In the genomic region with DNA sequence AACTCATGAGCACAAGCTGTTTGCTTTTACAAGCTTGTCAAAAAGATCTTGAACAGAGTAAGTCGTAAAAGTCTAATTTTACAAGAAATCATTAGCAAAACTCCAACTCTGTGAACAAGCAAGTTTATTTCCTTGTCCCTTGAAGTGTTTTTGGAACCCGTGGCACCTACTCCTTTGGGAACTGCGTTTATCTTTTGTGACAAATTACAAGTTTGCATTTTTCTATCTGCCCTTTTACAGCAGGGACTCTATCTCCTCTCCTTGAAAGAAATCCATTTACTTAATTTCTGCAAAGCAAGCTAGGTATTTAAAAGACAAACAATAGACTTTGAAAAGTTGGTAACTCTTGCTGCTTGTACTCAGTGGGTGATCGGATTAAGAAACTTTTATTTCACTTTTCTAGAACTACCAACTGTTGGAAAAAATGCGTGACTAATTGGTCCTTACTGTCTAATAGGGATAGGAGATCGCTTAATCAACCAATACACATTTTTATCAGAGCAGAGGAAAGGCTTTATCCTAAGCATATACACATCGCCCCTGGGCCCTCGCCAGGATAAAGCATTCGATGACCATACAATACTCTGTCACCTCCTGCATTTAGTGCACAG, we compare ENCODE assay signal across 13 cellular contexts. TPM values are rescaled to one million over a fixed set of nuclear protein-coding genes. Genes with fewer than 3 reads are reported as not detected.
DNase-seq lines count a peak whose midpoint lies in the region; ATAC-seq and TF ChIP-seq lines count a peak whose summit lies in the region.
"Had no signal": no experiment of that assay in that cellular context is flagged by ENCODE, and none has a peak within 500 bp of the region (broad histone marks: within the 10 kb centered on the region; RNA-seq: fewer than 3 reads in every experiment).

No MANE protein-coding gene starts in this region.

- 5% methylated on average over 9 of the region's 9 CpGs for WGBS in smooth muscle cell (ENCODE audit: low lambda C conversion rate)

- no peak overlapping the region for H3K27ac Mint-ChIP-seq in CD14-positive monocyte
- H3K27ac Mint-ChIP-seq: activated T-cell treated with anti-CD3 and anti-CD28 coated beads, Interleukin-2, amount 50 U/mL, for 72 hours; natural killer cell had no signal

- no peaks in the 10 kb centered on the region for H3K36me3 Mint-ChIP-seq in CD14-positive monocyte
- H3K36me3 Mint-ChIP-seq: natural killer cell had no signal

- H3K9me3 ChIP-seq in WERI-Rb-1 (ENCODE audit: severe bottlenecking), result no peaks in the 10 kb centered on the region
- H3K9me3 ChIP-seq in iPS-18a (ENCODE audit: control insufficient read depth, low read depth, low read length), result no peaks in the 10 kb centered on the region
- no peaks in the 10 kb centered on the region for H3K9me3 ChIP-seq in smooth muscle cell (replicated peaks; ENCODE audit: low read depth)

- intact Hi-C loops in CD14-positive monocyte (cut with micrococcal nuclease), result no loop called here

- H3K27ac ChIP-seq in WERI-Rb-1 (no peak overlapping the region), iPS-18a (ENCODE audit: low read length) (no peak overlapping the region), smooth muscle cell (ENCODE audit: low read depth) (no peak overlapping the region)

- H3K79me2 ChIP-seq in smooth muscle cell (ENCODE audit: low read depth), result peaks cover 23% of the 10 kb centered on the region

- CTCF ChIA-PET in HEK293T (lab: Yijun Ruan, JAX), result no interaction called here

- no peak overlapping the region for H3K4me3 Mint-ChIP-seq in CD14-positive monocyte
- H3K4me3 Mint-ChIP-seq: activated T-cell treated with anti-CD3 and anti-CD28 coated beads, Interleukin-2, amount 50 U/mL, for 72 hours; natural killer cell had no signal

- H3K9ac ChIP-seq in iPS-18a (ENCODE audit: low read length) (no peak overlapping the region), smooth muscle cell (ENCODE audit: low read depth) (peak overlapping the region; percentile 16)

- H3K4me1 Mint-ChIP-seq in CD14-positive monocyte, result peaks cover 4% of the 10 kb centered on the region
- H3K4me1 Mint-ChIP-seq: natural killer cell had no signal

- POLR2A ChIA-PET in HEK293T (lab: Yijun Ruan, JAX), result no interaction called here

- no peaks in the 10 kb centered on the region for H4K20me1 ChIP-seq in smooth muscle cell (ENCODE audit: low read depth)

- TF ChIP-seq CTCF in WERI-Rb-1 (IDR thresholded peaks at IDR 0.05; ENCODE audit: low read depth, low read length), result no peak
- no peak for TF ChIP-seq CTCF in smooth muscle cell (IDR thresholded peaks at IDR 0.05; ENCODE audit: borderline replicate concordance, insufficient read depth, poor library complexity, severe bottlenecking)
- TF ChIP-seq CTCF in CD14-positive monocyte (IDR thresholded peaks at IDR 0.05), result no peak

- peak overlapping the region; percentile 77 for H3K4me3 ChIP-seq in WERI-Rb-1 (ENCODE audit: low read depth, low read length)
- peak overlapping the region; percentile 67 for H3K4me3 ChIP-seq in iPS-18a (ENCODE audit: low read length)
- peak overlapping the region; percentile 93 for H3K4me3 ChIP-seq in smooth muscle cell

- ATAC-seq in GM18517 (IDR thresholded peaks at IDR 0.05; ENCODE audit: unreplicated experiment), result no peak
- no peak for ATAC-seq in HG02884 (IDR thresholded peaks at IDR 0.05; ENCODE audit: unreplicated experiment)
- ATAC-seq: natural killer cell had no signal

- H3K27me3 Mint-ChIP-seq in CD14-positive monocyte (ENCODE audit: low read depth in 3 of 3), result peaks cover 34 to 51% (median 45%) of the 10 kb centered on the region in 3 donors

- peak overlapping the region; percentile 96 for H2AFZ ChIP-seq in smooth muscle cell (ENCODE audit: low read depth)

- H3K4me2 ChIP-seq in smooth muscle cell, result peak overlapping the region; percentile 99

- peaks cover 20% of the 10 kb centered on the region for H3F3A ChIP-seq in smooth muscle cell (ENCODE audit: low read depth)

- H3K4me1 ChIP-seq in iPS-18a (ENCODE audit: control insufficient read depth, low read depth, low read length), result peaks cover 24% of the 10 kb centered on the region
- peaks cover 54% of the 10 kb centered on the region for H3K4me1 ChIP-seq in smooth muscle cell (ENCODE audit: low read depth)

- H3K27me3 ChIP-seq in WERI-Rb-1 (ENCODE audit: insufficient read depth, low read depth, severe bottlenecking) (no peaks in the 10 kb centered on the region), iPS-18a (ENCODE audit: control insufficient read depth, insufficient read depth, low read length) (peaks cover 96% of the 10 kb centered on the region), smooth muscle cell (ENCODE audit: low read depth) (no peaks in the 10 kb centered on the region)

- peaks cover 0 to 3% (median 0%) of the 10 kb centered on the region in 7 donors for H3K9me3 Mint-ChIP-seq in CD14-positive monocyte
- H3K9me3 Mint-ChIP-seq: activated T-cell treated with anti-CD3 and anti-CD28 coated beads, Interleukin-2, amount 50 U/mL, for 72 hours; natural killer cell had no signal

- DNase-seq in HEK293T (ENCODE audit: extremely low spot score) (peak; percentile 20), WERI-Rb-1 (no peak), smooth muscle cell (lab: John Stamatoyannopoulos, UW; ENCODE audit: unreplicated experiment) (no peak), CD14-positive monocyte (ENCODE audit: low spot score) (no peak)
- DNase-seq: activated T-cell treated with anti-CD3 and anti-CD28 coated beads, Interleukin-2, amount 50 U/mL, for 72 hours; central memory CD4-positive, alpha-beta T cell; DMS79; natural killer cell; NCI-H1105; stimulated activated CD4-positive, alpha-beta T cell treated with anti-CD3 and anti-CD28 coated beads, Interleukin-4, amount 100 ng/mL, for 4 hours had no signal

- H3K36me3 ChIP-seq in WERI-Rb-1 (no peaks in the 10 kb centered on the region), iPS-18a (ENCODE audit: control insufficient read depth, low read depth, low read length) (no peaks in the 10 kb centered on the region), smooth muscle cell (ENCODE audit: low read depth) (no peaks in the 10 kb centered on the region)

TF ChIP-seq in HEK293T, 16 proteins besides CTCF, POLR2A, EP300 and RAD21:
- TF ChIP-seq, protein P1, sequence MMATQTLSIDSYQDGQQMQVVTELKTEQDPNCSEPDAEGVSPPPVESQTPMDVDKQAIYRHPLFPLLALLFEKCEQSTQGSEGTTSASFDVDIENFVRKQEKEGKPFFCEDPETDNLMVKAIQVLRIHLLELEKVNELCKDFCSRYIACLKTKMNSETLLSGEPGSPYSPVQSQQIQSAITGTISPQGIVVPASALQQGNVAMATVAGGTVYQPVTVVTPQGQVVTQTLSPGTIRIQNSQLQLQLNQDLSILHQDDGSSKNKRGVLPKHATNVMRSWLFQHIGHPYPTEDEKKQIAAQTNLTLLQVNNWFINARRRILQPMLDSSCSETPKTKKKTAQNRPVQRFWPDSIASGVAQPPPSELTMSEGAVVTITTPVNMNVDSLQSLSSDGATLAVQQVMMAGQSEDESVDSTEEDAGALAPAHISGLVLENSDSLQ (IDR thresholded peaks at IDR 0.05), result peak; percentile 74
- no peak for TF ChIP-seq ELF4 (IDR thresholded peaks at IDR 0.05)
- TF ChIP-seq CTBP1 (IDR thresholded peaks at IDR 0.05; ENCODE audit: borderline replicate concordance), result peak; percentile 87

RNA-seq across cellular contexts. Expression of a gene that starts 1.9 kb away (rescaled TPM):
- 7.9 and 17.2 TPM in 2 replicates for total RNA-seq in smooth muscle cell
- polyA plus RNA-seq in smooth muscle cell (2.4 and 5.6 TPM in 2 replicates), CD14-positive monocyte (not detected)
- total RNA-seq: natural killer cell had no signal
